In genomic region chr20:37941332-37941731, GRCh38 we compare ENCODE assay signal across 14 cellular contexts. TPM values are rescaled to one million over a fixed set of nuclear protein-coding genes. Genes with fewer than 3 reads are reported as not detected.
DNase-seq lines count a peak whose midpoint lies in the region; ATAC-seq, FAIRE-seq and TF ChIP-seq lines count a peak whose summit lies in the region.
"Had no signal": no experiment of that assay in that cellular context is flagged by ENCODE, and none has a peak within 500 bp of the region (broad histone marks: within the 10 kb centered on the region; RNA-seq: fewer than 3 reads in every experiment).

No MANE protein-coding gene starts in this region.

- no peak overlapping the region for H2AFZ ChIP-seq in K562 (ENCODE audit: low read depth, low read length)

- CTCF ChIA-PET in K562 (lab: Yijun Ruan, JAX; ENCODE audit: low intra/inter-chr PET ratio), result interaction anchor here (0.7 kb wide), 1 partner anchor 51 kb away, joined by 3 read pairs; no protein-coding TSS in a partner anchor

- H3K27ac Mint-ChIP-seq in HFFc6 (no peak overlapping the region), neural crest cell (ENCODE audit: unreplicated experiment) (no peak overlapping the region)
- H3K27ac Mint-ChIP-seq in stimulated activated naive B cell treated with anti-CD40 and anti-IgM and Interleukin-4, amounts not matched to agents 10 μg/mL and 1 μg/mL and 100 μg/mL, for 72 hours, result no peak overlapping the region
- H3K27ac Mint-ChIP-seq: activated T-helper 17 cell treated with anti-CD3 and anti-CD28 coated beads, Interleukin-2, amount 50 U/mL, for 72 hours had no signal

- no TSS peak for BruUV-seq in K562 (replicated peaks; lab: Mats Ljungman, UMichigan)

- H3K27me3 ChIP-seq in K562 (ENCODE audit: control insufficient read depth in 2 of 2, insufficient read depth in 2 of 2, low read length in 2 of 2), result peaks cover 16 to 53% of the 10 kb centered on the region in 2 experiments; a peak in 4 of 5 replicates
- H3K27me3 ChIP-seq: right lobe of liver had no signal

- H3K27me3 Mint-ChIP-seq in HFFc6 (ENCODE audit: insufficient read depth) (peaks cover 41% of the 10 kb centered on the region), neural crest cell (ENCODE audit: low read depth) (no peaks in the 10 kb centered on the region)
- H3K27me3 Mint-ChIP-seq in stimulated activated naive B cell treated with anti-CD40 and anti-IgM and Interleukin-4, amounts not matched to agents 10 μg/mL and 1 μg/mL and 100 μg/mL, for 72 hours, result peaks cover 0 to 5% of the 10 kb centered on the region in 2 donors

- no peak for TF ChIP-seq EP300 in K562 (IDR thresholded peaks at IDR 0.05; ENCODE audit: low read length)

- ATAC-seq in K562 (peak; percentile 85), HG03025 (IDR thresholded peaks at IDR 0.05; ENCODE audit: low FRiP score, unreplicated experiment) (no peak), HG03457 (IDR thresholded peaks at IDR 0.05; ENCODE audit: unreplicated experiment) (no peak), HG03135 (IDR thresholded peaks at IDR 0.05; ENCODE audit: unreplicated experiment) (no peak)
- ATAC-seq in stimulated activated naive B cell treated with anti-CD40 and anti-IgM and Interleukin-4, amounts not matched to agents 10 μg/mL and 1 μg/mL and 100 μg/mL, for 72 hours (replicated peaks), result no peak
- ATAC-seq: activated CD4-positive, CD25-positive, alpha-beta regulatory T cell treated with anti-CD3 and anti-CD28 coated beads, Interleukin-2, amount 50 U/mL, for 24 hours; activated T-helper 17 cell treated with anti-CD3 and anti-CD28 coated beads, Interleukin-2, amount 50 U/mL, for 72 hours; right lobe of liver had no signal

- DNase-seq in ELF-1 (ENCODE audit: low read depth, low spot score), result peak; percentile 57
- no peak for DNase-seq in HFFc6
- peak; percentile 57 to 74 (median 66) for DNase-seq in K562 (ENCODE audit: extremely low read depth in 1 of 4, low spot score in 3 of 4)
- no peak for DNase-seq in neural crest cell (ENCODE audit: low read depth, low spot score)
- no peak for DNase-seq in stimulated activated naive B cell treated with anti-CD40 and anti-IgM and Interleukin-4, amounts not matched to agents 10 μg/mL and 1 μg/mL and 100 μg/mL, for 72 hours
- DNase-seq: DMS153, NCI-H1105 treated with DMSO at 0.1 percent for 48 hours had no signal

- WGBS in K562 (ENCODE audit: insufficient coverage, low coverage, missing lambda C conversion rate), result 5% methylated on average over 8 of the region's 8 CpGs

- intact Hi-C loops in K562 (cut with micrococcal nuclease), result no loop called here

- H3K9me3 Mint-ChIP-seq in HFFc6, result no peaks in the 10 kb centered on the region
- no peaks in the 10 kb centered on the region for H3K9me3 Mint-ChIP-seq in neural crest cell
- no peaks in the 10 kb centered on the region for H3K9me3 Mint-ChIP-seq in stimulated activated naive B cell treated with anti-CD40 and anti-IgM and Interleukin-4, amounts not matched to agents 10 μg/mL and 1 μg/mL and 100 μg/mL, for 72 hours
- H3K9me3 Mint-ChIP-seq: activated T-helper 17 cell treated with anti-CD3 and anti-CD28 coated beads, Interleukin-2, amount 50 U/mL, for 72 hours had no signal

- H4K20me1 ChIP-seq in K562 (replicated peaks; ENCODE audit: control insufficient read depth, insufficient read depth, low read length), result no peaks in the 10 kb centered on the region

- TF ChIP-seq CTCF in HFFc6 (IDR thresholded peaks at IDR 0.05), result peak; percentile 47; the same call in 1 of the 2 replicates
- TF ChIP-seq CTCF in K562 (IDR thresholded peaks at IDR 0.05 in 2 of 3, conservative IDR thresholded peaks at IDR 0.05 in 1 of 3; ENCODE audit: insufficient read depth in 2 of 3, low read depth in 1 of 3, low read length in 3 of 3), result peak; percentile 69 to 99 (median 79)
- peak; percentile 23 for TF ChIP-seq CTCF in neural crest cell (conservative IDR thresholded peaks at IDR 0.05)

- H3K9me1 ChIP-seq in K562 (ENCODE audit: control insufficient read depth, insufficient read depth, low read length), result no peaks in the 10 kb centered on the region

- in situ Hi-C loops in K562 (cut with MboI), result no loop called here

- H3K36me3 ChIP-seq in K562 (ENCODE audit: control insufficient read depth, insufficient read depth, low read length), result no peaks in the 10 kb centered on the region
- H3K36me3 ChIP-seq: right lobe of liver had no signal

- H3K4me1 Mint-ChIP-seq in HFFc6 (ENCODE audit: low read depth) (no peaks in the 10 kb centered on the region), neural crest cell (peaks cover 13% of the 10 kb centered on the region)
- H3K4me1 Mint-ChIP-seq in stimulated activated naive B cell treated with anti-CD40 and anti-IgM and Interleukin-4, amounts not matched to agents 10 μg/mL and 1 μg/mL and 100 μg/mL, for 72 hours, result no peaks in the 10 kb centered on the region
- H3K4me1 Mint-ChIP-seq: activated T-helper 17 cell treated with anti-CD3 and anti-CD28 coated beads, Interleukin-2, amount 50 U/mL, for 72 hours had no signal

- TF ChIP-seq POLR2A in K562 (conservative IDR thresholded peaks at IDR 0.05), result no peak

- no peak overlapping the region for H3K27ac ChIP-seq in K562 (ENCODE audit: extremely low read depth, low read depth, low read length)
- H3K27ac ChIP-seq: epithelial cell of prostate, right lobe of liver had no signal

- no peaks in the 10 kb centered on the region for H3K79me2 ChIP-seq in K562 (ENCODE audit: control insufficient read depth, insufficient read depth, low read length)

- peak in 1 of 2 experiments; percentile 44; a peak in 2 of 4 replicates for TF ChIP-seq RAD21 in K562 (CRISPR knock-in tag; conservative IDR thresholded peaks at IDR 0.05 in 1 of 2, IDR thresholded peaks at IDR 0.05 in 1 of 2)

- peak; percentile 82 for FAIRE-seq in K562 (lab: Jason Lieb, UNC)

- no peaks in the 10 kb centered on the region for H3K36me3 Mint-ChIP-seq in HFFc6 (ENCODE audit: low read depth)
- no peaks in the 10 kb centered on the region for H3K36me3 Mint-ChIP-seq in neural crest cell (ENCODE audit: low read depth)
- no peaks in the 10 kb centered on the region for H3K36me3 Mint-ChIP-seq in stimulated activated naive B cell treated with anti-CD40 and anti-IgM and Interleukin-4, amounts not matched to agents 10 μg/mL and 1 μg/mL and 100 μg/mL, for 72 hours

- POLR2A ChIA-PET in K562 (lab: Yijun Ruan, JAX), result no interaction called here

- H3K9ac ChIP-seq in K562 (ENCODE audit: insufficient read depth in 1 of 2, low read depth in 2 of 2, low read length in 2 of 2), result peak overlapping the region in 1 of 2 experiments; percentile 10; a peak in 1 of 4 replicates

- no peaks in the 10 kb centered on the region for H3K9me3 ChIP-seq in K562 (replicated peaks; ENCODE audit: control insufficient read depth, insufficient read depth, low read depth, low read length)
- H3K9me3 ChIP-seq: right lobe of liver had no signal

- no peak overlapping the region for H3K4me3 ChIP-seq in K562
- H3K4me3 ChIP-seq: right lobe of liver had no signal

- peaks cover 3 to 14% of the 10 kb centered on the region in 2 experiments; a peak in 4 of 5 replicates for H3K4me1 ChIP-seq in K562 (replicated peaks in 1 of 2; ENCODE audit: control insufficient read depth in 2 of 2, insufficient read depth in 2 of 2, low read length in 2 of 2)
- H3K4me1 ChIP-seq: right lobe of liver had no signal

- H3K4me3 Mint-ChIP-seq in HFFc6 (no peak overlapping the region), neural crest cell (no peak overlapping the region)
- H3K4me3 Mint-ChIP-seq in stimulated activated naive B cell treated with anti-CD40 and anti-IgM and Interleukin-4, amounts not matched to agents 10 μg/mL and 1 μg/mL and 100 μg/mL, for 72 hours, result no peak overlapping the region
- H3K4me3 Mint-ChIP-seq: activated T-helper 17 cell treated with anti-CD3 and anti-CD28 coated beads, Interleukin-2, amount 50 U/mL, for 72 hours had no signal

- H3K4me2 ChIP-seq in K562 (ENCODE audit: insufficient read depth, low read length), result no peak overlapping the region

TF ChIP-seq in K562, 482 proteins besides CTCF, POLR2A, EP300 and RAD21 (continues in another document):
- TF ChIP-seq, protein P1, sequence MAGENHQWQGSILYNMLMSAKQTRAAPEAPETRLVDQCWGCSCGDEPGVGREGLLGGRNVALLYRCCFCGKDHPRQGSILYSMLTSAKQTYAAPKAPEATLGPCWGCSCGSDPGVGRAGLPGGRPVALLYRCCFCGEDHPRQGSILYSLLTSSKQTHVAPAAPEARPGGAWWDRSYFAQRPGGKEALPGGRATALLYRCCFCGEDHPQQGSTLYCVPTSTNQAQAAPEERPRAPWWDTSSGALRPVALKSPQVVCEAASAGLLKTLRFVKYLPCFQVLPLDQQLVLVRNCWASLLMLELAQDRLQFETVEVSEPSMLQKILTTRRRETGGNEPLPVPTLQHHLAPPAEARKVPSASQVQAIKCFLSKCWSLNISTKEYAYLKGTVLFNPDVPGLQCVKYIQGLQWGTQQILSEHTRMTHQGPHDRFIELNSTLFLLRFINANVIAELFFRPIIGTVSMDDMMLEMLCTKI (IDR thresholded peaks at IDR 0.05; ENCODE audit: partially characterized antibody), result no peak
- TF ChIP-seq KAT7 (CRISPR knock-in tag; IDR thresholded peaks at IDR 0.05; ENCODE audit: borderline replicate concordance), result no peak
- TF ChIP-seq RCOR1 (IDR thresholded peaks at IDR 0.05; ENCODE audit: borderline replicate concordance in 1 of 2, low read depth in 2 of 2, low read length in 2 of 2), result 0 out of 4 replicates have a peak, but pooled peaks of 1 of the 2 experiments have one; percentile 6
- TF ChIP-seq JUND (IDR thresholded peaks at IDR 0.05; ENCODE audit: borderline replicate concordance, low read depth, low read length), result 0 out of 2 replicates have a peak, but pooled peaks have one; percentile 3
- no peak for TF ChIP-seq JUND (tag; IDR thresholded peaks at IDR 0.05; ENCODE audit: borderline replicate concordance, low read depth, low read length)

RNA-seq across cellular contexts. Expression of gene VSTM2L, which starts 38.4 kb away (rescaled TPM):
- total RNA-seq in HFFc6 (2021; fragmentation: NEBNext Ultra II Directional; extraction: Animal tissue kit (Norgen Biotek cat#: 25700)), result under 1 TPM in 4 of 6 experiments, not detected in 2; 0.12 to 0.95 (median 0.55) TPM
- not detected in 2 replicates for total RNA-seq in K562 (2011; cell fraction: chromatin; rRNA removed; ENCODE audit: low replicate concordance)
- not detected in 2 replicates for total RNA-seq in K562 (2011; cell fraction: nucleolus; rRNA removed)
- not detected in 2 replicates for total RNA-seq in K562 (2011; cell fraction: nucleoplasm; rRNA removed)
- not detected in 2 replicates for total RNA-seq in K562 (2014; rRNA removed)
- not detected in 2 replicates for total RNA-seq in K562 (2014; rRNA removed; fragmentation: Illumina TruSeq; extraction: Trizol)
- not detected in 2 replicates for total RNA-seq in K562 (2015; rRNA removed; fragmentation: Illumina TruSeq; extraction: Trizol)
- not detected in 2 replicates for total RNA-seq in K562 (2021)
- not detected in 2 replicates for polyA plus RNA-seq in K562 (2011; rRNA removed)
- not detected in 2 replicates for polyA plus RNA-seq in K562 (2011; cell fraction: cytosol; rRNA removed)
- not detected in 2 replicates for polyA plus RNA-seq in K562 (2011; cell fraction: nucleus; rRNA removed)
- not detected in 2 replicates for polyA plus RNA-seq in K562 (2012)
- polyA plus RNA-seq in K562 (2014; fragmentation: Illumina TruSeq; extraction: Trizol), result not detected in 2 replicates
- polyA plus RNA-seq in K562 (2014; fragmentation: Nextera tagmentation; extraction: Ambion mirVana), result not detected
- not detected in 2 replicates for polyA plus RNA-seq in K562 (2014; rRNA removed)
- not detected in 2 replicates for polyA minus RNA-seq in K562 (2011; rRNA and poly(A)+ RNA removed)
- polyA minus RNA-seq in K562 (2011; cell fraction: cytosol; rRNA and poly(A)+ RNA removed), result not detected in 2 replicates
- polyA minus RNA-seq in K562 (2011; cell fraction: nucleus; rRNA and poly(A)+ RNA removed), result not detected in 2 replicates
- 7.3 and 9.3 TPM in 2 replicates for total RNA-seq in neural crest cell
- total RNA-seq: activated T-helper 17 cell treated with anti-CD3 and anti-CD28 coated beads, Interleukin-2, amount 50 U/mL, for 72 hours had no signal

Comparison
In these comparisons a context has a peak if more than half of its experiments do, and no peak if none do; other contexts are left out.
1. DNase-seq: peak in ELF-1 (single experiment) and K562 (4 of 4); none in HFFc6 (single experiment), neural crest cell (single experiment) and stimulated activated naive B cell treated with anti-CD40 and anti-IgM and Interleukin-4, amounts not matched to agents 10 μg/mL and 1 μg/mL and 100 μg/mL, for 72 hours (single experiment).
2. CTCF ChIP-seq: peak in every context shown above with its lines; median percentile 79 in K562; 47 in HFFc6; 23 in neural crest cell.